In genomic region chr18:824179-824578, GRCh38 we compare ENCODE assay signal across 1 cellular context.
TF ChIP-seq lines count a peak whose summit lies in the region.

No MANE protein-coding gene starts in this region.

TF ChIP-seq in GM23338, 12 proteins besides CTCF, POLR2A, EP300 and RAD21:
- no peak for TF ChIP-seq REST (IDR thresholded peaks at IDR 0.05; ENCODE audit: unreplicated experiment)
- no peak for TF ChIP-seq ZNF331 (CRISPR knock-in tag; IDR thresholded peaks at IDR 0.05; ENCODE audit: low read depth)
- TF ChIP-seq ZNF114 (CRISPR knock-in tag; IDR thresholded peaks at IDR 0.05), result no peak
- no peak for TF ChIP-seq EZH2phosphoT487 (IDR thresholded peaks at IDR 0.05; ENCODE audit: unreplicated experiment)
- TF ChIP-seq EZH2 (IDR thresholded peaks at IDR 0.05; ENCODE audit: low read depth, unreplicated experiment), result no peak
- TF ChIP-seq POLR2AphosphoS5 (IDR thresholded peaks at IDR 0.05; ENCODE audit: low read depth), result no peak
- TF ChIP-seq STAT1 (IDR thresholded peaks at IDR 0.05; ENCODE audit: unreplicated experiment), result no peak
- no peak for TF ChIP-seq CREB1 (CRISPR knock-in tag; IDR thresholded peaks at IDR 0.05; ENCODE audit: low read depth)
- no peak for TF ChIP-seq JUNB (IDR thresholded peaks at IDR 0.05; ENCODE audit: unreplicated experiment)
- TF ChIP-seq ZNF462 (CRISPR knock-in tag; IDR thresholded peaks at IDR 0.05), result no peak
- TF ChIP-seq ETS1 (IDR thresholded peaks at IDR 0.05), result no peak
- TF ChIP-seq NANOG (IDR thresholded peaks at IDR 0.05; ENCODE audit: borderline replicate concordance), result no peak
